ENCODE assay signal across 28 cellular contexts in the genomic region with DNA sequence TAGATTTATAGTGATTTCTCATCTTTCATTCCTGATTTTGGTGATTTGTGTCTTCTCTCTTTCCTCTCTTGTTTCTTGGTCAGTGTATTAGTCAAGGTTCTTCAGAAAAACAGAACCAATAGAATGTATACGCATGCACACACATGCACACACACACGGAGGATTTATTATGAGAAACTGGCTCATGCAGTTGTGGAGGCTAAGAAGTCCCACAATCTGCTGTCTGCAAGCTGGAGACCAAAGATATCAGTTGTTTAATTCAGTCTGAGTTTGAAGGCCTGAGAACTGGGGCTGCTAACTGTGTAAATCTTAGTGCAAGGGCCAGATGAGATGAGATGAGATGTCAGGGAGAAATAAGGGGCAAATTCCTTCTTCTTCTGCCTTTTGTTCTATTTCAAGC.
"Had no signal": no experiment of that assay in that cellular context is flagged by ENCODE, and none has a peak within 500 bp of the region (broad histone marks: within the 10 kb centered on the region; RNA-seq: fewer than 3 reads in every experiment).

No MANE protein-coding gene starts in this region.

- H3K4me1 ChIP-seq: left lung, lower lobe of right lung had no signal

- H3K27ac ChIP-seq: left lung, lower lobe of right lung, ovary, skin epidermis, stomach, testis, thyroid gland, transverse colon, upper lobe of left lung, vagina had no signal

- FAIRE-seq: islet of Langerhans, kidney had no signal

- H3K4me3 ChIP-seq: left lung, lower lobe of right lung, ovary, skin epidermis, stomach, testis, thyroid gland, transverse colon, upper lobe of left lung, vagina had no signal

- H3K27me3 ChIP-seq: left lung, ovary, stomach, testis, thyroid gland, transverse colon, upper lobe of left lung, vagina had no signal

- DNase-seq: hypothalamus; immature natural killer cell; kidney; left colon; left lung; lower lobe of right lung; mammary epithelial cell; mesenchymal stem cell; naive B cell; natural killer cell; ovary; retina; right cardiac atrium; stimulated activated CD4-positive, alpha-beta T cell treated with anti-CD3 and anti-CD28 coated beads, Interleukin-12 subunit alpha, Interleukin-12 subunit beta, amount 100 ng/mL, for 4 hours; stimulated activated CD4-positive, alpha-beta T cell treated with anti-CD3 and anti-CD28 coated beads, Interleukin-15, amount 100 ng/mL, for 24 hours; stimulated activated CD4-positive, alpha-beta T cell treated with anti-CD3 and anti-CD28 coated beads, Interleukin-2, amount 100 ng/mL, for 24 hours; stimulated activated CD4-positive, alpha-beta T cell treated with anti-CD3 and anti-CD28 coated beads, Interleukin-4, amount 100 ng/mL, for 1 hour; stimulated activated naive B cell treated with anti-CD40 and anti-IgM and Interleukin-4, amounts not matched to agents 10 μg/mL and 1 μg/mL and 100 μg/mL, for 72 hours; stimulated activated naive CD8-positive, alpha-beta T cell treated with anti-CD3 and anti-CD28 coated beads, Interleukin-15, Interleukin-2, amounts not matched to agents 100 U/mL and 50 U/mL, for 24 hours; stomach; testis; thyroid gland; transverse colon; upper lobe of left lung had no signal

- H3K36me3 ChIP-seq: left lung, lower lobe of right lung, ovary, stomach, thyroid gland, transverse colon, upper lobe of left lung, vagina had no signal

- ATAC-seq: left colon; left lung; lower lobe of right lung; natural killer cell; right cardiac atrium; sciatic nerve; stimulated activated naive B cell treated with anti-CD40 and anti-IgM and Interleukin-4, amounts not matched to agents 10 μg/mL and 1 μg/mL and 100 μg/mL, for 72 hours; stimulated activated naive CD8-positive, alpha-beta T cell treated with anti-CD3 and anti-CD28 coated beads, Interleukin-15, Interleukin-2, amounts not matched to agents 100 U/mL and 50 U/mL, for 24 hours had no signal

- H3K9me3 ChIP-seq: left lung, lower lobe of right lung, ovary, stomach, testis, thyroid gland, transverse colon, upper lobe of left lung, vagina had no signal
